ENCODE assay signal across 7 cellular contexts in genomic region chr12:120144215-120144614, GRCh38.
"Had no signal": no experiment of that assay in that cellular context is flagged by ENCODE, and none has a peak within 500 bp of the region (broad histone marks: within the 10 kb centered on the region; RNA-seq: fewer than 3 reads in every experiment).

No MANE protein-coding gene starts in this region.

- FAIRE-seq: H1, H54, HTR-8/SVneo had no signal

- H3K4me2 ChIP-seq: GM23338 had no signal

- H3K4me3 ChIP-seq: GM23338 had no signal

- H3K4me3 Mint-ChIP-seq: GM23338, H9, IgD-negative memory B cell had no signal

- H3K4me1 Mint-ChIP-seq: GM23338, H9 had no signal

- H3K27me3 Mint-ChIP-seq: IgD-negative memory B cell had no signal

- H3K9me3 Mint-ChIP-seq: GM23338, H9, IgD-negative memory B cell had no signal

- H3K27ac Mint-ChIP-seq: GM23338, H9, IgD-negative memory B cell had no signal

- H2AFZ ChIP-seq: GM23338 had no signal

- DNase-seq: H9, HCEC 1CT had no signal

- ATAC-seq: GM23338 had no signal
